26 cellular contexts compared by ENCODE assay signal in genomic region chr6:164051427-164051826, GRCh38.
"Had no signal": no experiment of that assay in that cellular context is flagged by ENCODE, and none has a peak within 500 bp of the region (broad histone marks: within the 10 kb centered on the region; RNA-seq: fewer than 3 reads in every experiment).

No MANE protein-coding gene starts in this region.

- H3K4me1 ChIP-seq: ascending aorta, body of pancreas had no signal

- H3K27ac ChIP-seq: ascending aorta, body of pancreas, VCaP had no signal

- DNase-seq: activated CD4-positive, alpha-beta memory T cell treated with anti-CD3 and anti-CD28 coated beads for 36 hours; activated CD4-positive, alpha-beta T cell treated with anti-CD3 and anti-CD28 coated beads, Interleukin-2, amount 10 ng/mL, durations not matched to agents 7 days and 5 days; activated CD4-positive, CD25-positive, alpha-beta regulatory T cell; activated CD8-positive, alpha-beta memory T cell treated with anti-CD3 and anti-CD28 coated beads for 24 hours; activated effector memory CD4-positive, alpha-beta T cell treated with anti-CD3 and anti-CD28 coated beads, Interleukin-2, amount 50 U/mL, for 16 hours; activated naive CD4-positive, alpha-beta T cell treated with Interleukin-2 at 50 U/mL for 16 hours; activated naive CD8-positive, alpha-beta T cell treated with anti-CD3 and anti-CD28 coated beads, Interleukin-2, amount 50 U/mL, for 24 hours; activated T-cell treated with anti-CD3 and anti-CD28 coated beads, Interleukin-2, amount 50 U/mL, for 4 hours; amniotic stem cell; body of pancreas; Karpas-422; NCI-H1105 treated with DMSO at 0.1 percent for 48 hours; NCI-H1436 treated with DMSO at 0.1 percent for 48 hours; NCI-H187; NCI-H2081; NCI-H510A treated with DMSO at 0.1 percent for 48 hours; NCI-H69; NK-92 treated with Interleukin-12 subunit alpha and Interleukin-12 subunit beta, amount 100 ng/mL, for 24 hours; OCI-M1; RPMI8226; SIG-M5; T-helper 17 cell; T-helper 9 cell had no signal

- H3K9me3 ChIP-seq: ascending aorta, body of pancreas had no signal

- H3K27me3 ChIP-seq: ascending aorta, body of pancreas had no signal

- H3K4me3 ChIP-seq: ascending aorta, body of pancreas, K562 had no signal

- H3K36me3 ChIP-seq: ascending aorta had no signal
